ENCODE assay signal across 9 cellular contexts in genomic region chr7:66758964-66759628, GRCh38. TPM values are rescaled to one million over a fixed set of nuclear protein-coding genes. Genes with fewer than 3 reads are reported as not detected.
DNase-seq lines count a peak whose midpoint lies in the region; ATAC-seq and TF ChIP-seq lines count a peak whose summit lies in the region.
"Had no signal": no experiment of that assay in that cellular context is flagged by ENCODE, and none has a peak within 500 bp of the region (broad histone marks: within the 10 kb centered on the region; RNA-seq: fewer than 3 reads in every experiment).

No MANE protein-coding gene starts in this region.

- intact Hi-C loops in dorsolateral prefrontal cortex (cut with DNase I) = no loop called here
- intact Hi-C loops in gastrocnemius medialis (cut with DNase I; ENCODE audit: low total_unique reads) = no loop called here

- H3K27me3 ChIP-seq in dorsolateral prefrontal cortex (no peaks in the 10 kb centered on the region), gastrocnemius medialis (no peaks in the 10 kb centered on the region)

- peak overlapping the region in 3 of 59 donors; percentile 4 to 20 (median 7) for H3K27ac ChIP-seq in dorsolateral prefrontal cortex
- peak overlapping the region in 1 of 4 donors; percentile 22 for H3K27ac ChIP-seq in gastrocnemius medialis

- in situ Hi-C loops in gastrocnemius medialis (cut with MboI; ENCODE audit: low sequenced_read_pairs in 4 of 4) = no loop called here

- H3K9me3 ChIP-seq in gastrocnemius medialis = no peaks in the 10 kb centered on the region

- DNase-seq in NOMO-1 treated with dmso at 0.1 percent for 144 hours (lab: John Stamatoyannopoulos, UW; ENCODE audit: unreplicated experiment) = peak; percentile 74
- DNase-seq in lung microvascular endothelial cell (ENCODE audit: low read depth in 2 of 2) = peak; percentile 40 to 41
- no peak for DNase-seq in dorsolateral prefrontal cortex
- no peak for DNase-seq in HK-2 (ENCODE audit: unreplicated experiment)
- DNase-seq in gastrocnemius medialis = no peak
- DNase-seq in GDM1 (lab: John Stamatoyannopoulos, UW) = no peak
- DNase-seq: small intestine had no signal

- TF ChIP-seq CTCF in dorsolateral prefrontal cortex (IDR thresholded peaks at IDR 0.05 in 54 of 56, conservative IDR thresholded peaks at IDR 0.05 in 2 of 56; ENCODE audit: low read depth in 1 of 56, partially characterized antibody in 56 of 56) (no peak), gastrocnemius medialis (IDR thresholded peaks at IDR 0.05 in 4 of 5, conservative IDR thresholded peaks at IDR 0.05 in 1 of 5) (no peak)

- H3K36me3 ChIP-seq in gastrocnemius medialis = no peaks in the 10 kb centered on the region

- no peak overlapping the region for H3K4me3 ChIP-seq in dorsolateral prefrontal cortex
- no peak overlapping the region for H3K4me3 ChIP-seq in gastrocnemius medialis

- ATAC-seq in GM18858 (IDR thresholded peaks at IDR 0.05; ENCODE audit: unreplicated experiment) (peak; percentile 96), HG02588 (IDR thresholded peaks at IDR 0.05; ENCODE audit: unreplicated experiment) (peak; percentile 76), gastrocnemius medialis (no peak)

- peaks cover 4 to 5% of the 10 kb centered on the region in 2 donors for H3K4me1 ChIP-seq in gastrocnemius medialis

- TF ChIP-seq POLR2A in gastrocnemius medialis (IDR thresholded peaks at IDR 0.05) = no peak

RNA-seq across cellular contexts. Expression of gene RABGEF1, which starts 18.6 kb away (rescaled TPM):
- total RNA-seq in lung microvascular endothelial cell (14.6 and 23.4 TPM in 2 replicates), dorsolateral prefrontal cortex (10 to 100 TPM; 30.2 to 59.5 (median 45.8) TPM), gastrocnemius medialis (10 to 100 TPM; 18.8 to 29.7 (median 24.9) TPM)

Comparison
In these comparisons a context has a peak if more than half of its experiments do, and no peak if none do; other contexts are left out.
1. ATAC-seq: peak in GM18858 (single experiment) and HG02588 (single experiment); none in gastrocnemius medialis (0 of 2).
2. DNase-seq: peak in NOMO-1 treated with dmso at 0.1 percent for 144 hours (single experiment) and lung microvascular endothelial cell (2 of 2); none in dorsolateral prefrontal cortex (0 of 10), HK-2 (single experiment), gastrocnemius medialis (0 of 2) and GDM1 (single experiment).